Comparison of ENCODE assay signal across 30 cellular contexts in genomic region chr6:87124074-87124473, GRCh38. TPM values are rescaled to one million over a fixed set of nuclear protein-coding genes. Genes with fewer than 3 reads are reported as not detected.
DNase-seq lines count a peak whose midpoint lies in the region; ATAC-seq, FAIRE-seq and TF ChIP-seq lines count a peak whose summit lies in the region.
"Had no signal": no experiment of that assay in that cellular context is flagged by ENCODE, and none has a peak within 500 bp of the region (broad histone marks: within the 10 kb centered on the region; RNA-seq: fewer than 3 reads in every experiment).

No MANE protein-coding gene starts in this region.

- H3K79me2 ChIP-seq in OCI-LY3 (ENCODE audit: low read length) (no peaks in the 10 kb centered on the region), smooth muscle cell (ENCODE audit: low read depth) (no peaks in the 10 kb centered on the region)

- TF ChIP-seq CTCF in OCI-LY3 (IDR thresholded peaks at IDR 0.05; ENCODE audit: low read depth, low read length) (no peak), WTC11 (IDR thresholded peaks at IDR 0.05) (no peak), kidney (IDR thresholded peaks at IDR 0.05; ENCODE audit: borderline replicate concordance, extremely low read depth, insufficient read depth) (no peak), smooth muscle cell (IDR thresholded peaks at IDR 0.05; ENCODE audit: borderline replicate concordance, insufficient read depth, poor library complexity, severe bottlenecking) (no peak), left lung (IDR thresholded peaks at IDR 0.05) (no peak)

- ATAC-seq in WTC11 (no peak), HG02798 (IDR thresholded peaks at IDR 0.05; ENCODE audit: poor library complexity, unreplicated experiment) (no peak), GM19467 (IDR thresholded peaks at IDR 0.05; ENCODE audit: unreplicated experiment) (no peak), left lung (no peak)

- peaks cover 15% of the 10 kb centered on the region for H3K9me3 Mint-ChIP-seq in WTC11

- H2AFZ ChIP-seq in OCI-LY3 (ENCODE audit: low read depth, low read length) (no peak overlapping the region), smooth muscle cell (ENCODE audit: low read depth) (no peak overlapping the region)

- no peak for DNase-seq in WTC11 (ENCODE audit: low spot score)
- no peak for DNase-seq in frontal cortex (ENCODE audit: low spot score in 2 of 2)
- DNase-seq in kidney: no peak
- DNase-seq in smooth muscle cell (lab: John Stamatoyannopoulos, UW; ENCODE audit: unreplicated experiment): no peak
- DNase-seq in left lung: no peak
- DNase-seq: 8988T; ACHN; BE2C; C1 segment of cervical spinal cord; CD4-positive, alpha-beta memory T cell; CD4-positive, CD25-positive, alpha-beta regulatory T cell; CD8-positive, alpha-beta memory T cell; COR-L47; DMS 273 treated with DMSO at 0.1 percent for 48 hours; DMS153; DMS53; DMS79; DND-41; EL; GDM1 had no signal

- no peak overlapping the region for H3K4me3 Mint-ChIP-seq in WTC11
- H3K4me3 Mint-ChIP-seq: CD14-positive monocyte; CD4-positive, alpha-beta memory T cell; CD8-positive, alpha-beta memory T cell had no signal

- no peaks in the 10 kb centered on the region for H3K27me3 ChIP-seq in OCI-LY3 (ENCODE audit: low read depth, low read length)
- no peaks in the 10 kb centered on the region for H3K27me3 ChIP-seq in smooth muscle cell (ENCODE audit: low read depth)
- peaks cover 7 to 30% of the 10 kb centered on the region in 2 donors for H3K27me3 ChIP-seq in left lung
- H3K27me3 ChIP-seq: BLaER1 had no signal

- H4K20me1 ChIP-seq in OCI-LY3 (ENCODE audit: insufficient read depth, low read length) (no peaks in the 10 kb centered on the region), smooth muscle cell (ENCODE audit: low read depth) (no peaks in the 10 kb centered on the region)
- H4K20me1 ChIP-seq: BLaER1 had no signal

- no peak overlapping the region for H3K27ac ChIP-seq in OCI-LY3 (ENCODE audit: low read length)
- H3K27ac ChIP-seq in kidney (ENCODE audit: low read depth in 2 of 2, low read length in 2 of 2): no peak overlapping the region
- no peak overlapping the region for H3K27ac ChIP-seq in smooth muscle cell (ENCODE audit: low read depth)
- no peak overlapping the region for H3K27ac ChIP-seq in left lung
- H3K27ac ChIP-seq: BLaER1 had no signal

- intact Hi-C loops in kidney (cut with DNase I) (no loop called here), left lung (cut with DNase I) (no loop called here)

- no peaks in the 10 kb centered on the region for H3K4me1 Mint-ChIP-seq in WTC11
- H3K4me1 Mint-ChIP-seq: CD4-positive, alpha-beta memory T cell; CD4-positive, CD25-positive, alpha-beta regulatory T cell; CD8-positive, alpha-beta memory T cell had no signal

- POLR2A ChIA-PET in WTC11 (lab: Charles Lee): no interaction called here

- H3F3A ChIP-seq in smooth muscle cell (ENCODE audit: low read depth): no peaks in the 10 kb centered on the region

- H3K36me3 Mint-ChIP-seq in WTC11: peaks cover 6% of the 10 kb centered on the region; the same call in 1 of the 2 replicates
- H3K36me3 Mint-ChIP-seq: CD4-positive, alpha-beta memory T cell; CD4-positive, CD25-positive, alpha-beta regulatory T cell had no signal

- WGBS in smooth muscle cell (ENCODE audit: low lambda C conversion rate): 93% methylated on average over 5 of the region's 5 CpGs

- no peak overlapping the region for H3K27ac Mint-ChIP-seq in WTC11
- H3K27ac Mint-ChIP-seq: CD14-positive monocyte; CD4-positive, alpha-beta memory T cell; CD4-positive, CD25-positive, alpha-beta regulatory T cell; CD8-positive, alpha-beta memory T cell had no signal

- H3K9ac ChIP-seq in OCI-LY3 (ENCODE audit: low read length): no peak overlapping the region
- no peak overlapping the region for H3K9ac ChIP-seq in kidney (ENCODE audit: low read length in 2 of 2)
- no peak overlapping the region for H3K9ac ChIP-seq in smooth muscle cell (ENCODE audit: low read depth)
- H3K9ac ChIP-seq: BLaER1 had no signal

- CTCF ChIA-PET in WTC11 (lab: Charles Lee): interaction anchor here (2.7 kb wide), 1 partner anchor 45 kb away, joined by 13 read pairs; no protein-coding TSS in a partner anchor

- H3K4me3 ChIP-seq in OCI-LY3 (ENCODE audit: low read length) (no peak overlapping the region), kidney (ENCODE audit: low read length in 2 of 2) (no peak overlapping the region), smooth muscle cell (no peak overlapping the region), left lung (no peak overlapping the region)
- H3K4me3 ChIP-seq: BLaER1 had no signal

- H3K36me3 ChIP-seq in OCI-LY3 (replicated peaks; ENCODE audit: low read depth, low read length): no peaks in the 10 kb centered on the region
- H3K36me3 ChIP-seq in kidney (ENCODE audit: control insufficient read depth in 1 of 2, insufficient read depth in 2 of 2, low read length in 2 of 2): no peaks in the 10 kb centered on the region
- no peaks in the 10 kb centered on the region for H3K36me3 ChIP-seq in smooth muscle cell (ENCODE audit: low read depth)
- H3K36me3 ChIP-seq in left lung: no peaks in the 10 kb centered on the region
- H3K36me3 ChIP-seq: BE2C, BLaER1 had no signal

- FAIRE-seq in frontal cortex (lab: Jason Lieb, UNC) (peak; percentile 24), kidney (lab: Jason Lieb, UNC) (peak; percentile 21)
- FAIRE-seq: GM12892, GM18507 had no signal

- H3K4me1 ChIP-seq in OCI-LY3 (ENCODE audit: low read length): peaks cover 27% of the 10 kb centered on the region
- no peaks in the 10 kb centered on the region for H3K4me1 ChIP-seq in kidney (ENCODE audit: control insufficient read depth in 1 of 2, insufficient read depth in 1 of 2, low read depth in 1 of 2, low read length in 2 of 2)
- no peaks in the 10 kb centered on the region for H3K4me1 ChIP-seq in smooth muscle cell (ENCODE audit: low read depth)
- no peaks in the 10 kb centered on the region for H3K4me1 ChIP-seq in left lung
- H3K4me1 ChIP-seq: BE2C, BLaER1 had no signal

- peaks cover 13% of the 10 kb centered on the region for H3K27me3 Mint-ChIP-seq in WTC11 (ENCODE audit: low read depth)

- H3K9me3 ChIP-seq in OCI-LY3 (ENCODE audit: insufficient read depth, low read length) (no peaks in the 10 kb centered on the region), kidney (ENCODE audit: control insufficient read depth in 1 of 2, low read length in 2 of 2) (no peaks in the 10 kb centered on the region), smooth muscle cell (replicated peaks; ENCODE audit: low read depth) (no peaks in the 10 kb centered on the region), left lung (no peaks in the 10 kb centered on the region)
- H3K9me3 ChIP-seq: BE2C had no signal

- H3K4me2 ChIP-seq in OCI-LY3 (ENCODE audit: low read length) (peak overlapping the region; percentile 63), smooth muscle cell (no peak overlapping the region)
- H3K4me2 ChIP-seq: BLaER1 had no signal

TF ChIP-seq in WTC11, 78 proteins besides CTCF, POLR2A, EP300 and RAD21:
- TF ChIP-seq HMGA2 (CRISPR knock-in tag; IDR thresholded peaks at IDR 0.05) (peak; percentile 90), ZNF423 (CRISPR knock-in tag; IDR thresholded peaks at IDR 0.05) (no peak)

RNA-seq across cellular contexts. Expression of gene CGA, which starts 29.2 kb away (rescaled TPM):
- total RNA-seq in WTC11 (2021) (not detected in 3 replicates), frontal cortex (not detected), kidney (not detected), smooth muscle cell (2.8 and 5.5 TPM in 2 replicates), left lung (not detected)
- polyA plus RNA-seq in kidney (ENCODE audit: insufficient read depth, low read depth, low replicate concordance) (2.8 TPM), smooth muscle cell (0.30 and 1.4 TPM in 2 replicates)
- total RNA-seq: A673; CD4-positive, alpha-beta memory T cell; CD8-positive, alpha-beta memory T cell; Daoy; G401 had no signal
- polyA plus RNA-seq: CD14-positive monocyte; CD4-positive, alpha-beta memory T cell; CD4-positive, CD25-positive, alpha-beta regulatory T cell; CD8-positive, alpha-beta memory T cell had no signal

RNA-seq across cellular contexts. Expression of gene ZNF292, which starts 31.3 kb away (rescaled TPM):
- total RNA-seq in WTC11 (2021) (39.3 to 42.1 TPM (median 39.9 TPM) in 3 replicates), frontal cortex (124 TPM), kidney (52.3 TPM), smooth muscle cell (46.7 and 50.3 TPM in 2 replicates), left lung (10 to 100 TPM; 25.2 to 29.1 TPM)
- polyA plus RNA-seq in kidney (ENCODE audit: insufficient read depth, low read depth, low replicate concordance) (3.4 TPM), smooth muscle cell (29.4 and 33.7 TPM in 2 replicates)
